ENCODE assay signal across 8 cellular contexts in the genomic region with DNA sequence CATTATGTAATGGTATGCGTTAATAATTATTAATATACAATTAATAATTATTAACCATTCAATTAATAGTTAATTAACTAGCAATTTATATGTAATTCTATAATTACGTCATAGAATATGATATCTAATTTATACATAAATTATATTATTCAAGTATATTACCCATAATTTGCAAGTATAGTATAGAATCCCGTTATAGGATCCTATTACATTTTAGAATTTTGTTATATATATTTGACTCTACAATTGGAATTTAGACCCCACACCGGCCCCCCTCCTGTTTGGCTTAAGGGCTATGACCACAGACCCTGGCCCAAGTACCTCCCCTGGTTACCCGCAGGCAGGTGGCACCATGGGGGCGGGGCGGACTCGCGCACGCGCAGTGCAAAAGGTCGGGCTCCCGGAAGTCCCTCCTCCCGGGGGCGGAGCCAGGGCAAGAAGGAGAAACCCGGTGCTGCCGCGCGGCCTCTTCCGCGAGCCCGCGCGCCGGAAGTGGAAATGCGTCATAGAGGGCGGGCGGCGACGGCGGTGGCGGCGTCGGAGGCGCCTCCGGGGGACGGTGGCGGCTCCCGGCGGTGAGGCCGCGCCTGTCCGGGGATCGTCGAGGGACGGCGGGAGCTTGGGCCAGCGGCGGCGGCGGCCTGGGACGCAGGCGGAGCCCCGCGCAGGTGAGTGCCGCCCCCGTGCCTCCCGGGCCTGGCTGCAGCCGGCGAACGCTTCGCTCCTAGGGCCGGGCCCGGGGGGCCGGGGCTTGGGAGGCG. TPM values are rescaled to one million over a fixed set of nuclear protein-coding genes. Genes with fewer than 3 reads are reported as not detected.
DNase-seq lines count a peak whose midpoint lies in the region; ATAC-seq and TF ChIP-seq lines count a peak whose summit lies in the region.

A gene with protein sequence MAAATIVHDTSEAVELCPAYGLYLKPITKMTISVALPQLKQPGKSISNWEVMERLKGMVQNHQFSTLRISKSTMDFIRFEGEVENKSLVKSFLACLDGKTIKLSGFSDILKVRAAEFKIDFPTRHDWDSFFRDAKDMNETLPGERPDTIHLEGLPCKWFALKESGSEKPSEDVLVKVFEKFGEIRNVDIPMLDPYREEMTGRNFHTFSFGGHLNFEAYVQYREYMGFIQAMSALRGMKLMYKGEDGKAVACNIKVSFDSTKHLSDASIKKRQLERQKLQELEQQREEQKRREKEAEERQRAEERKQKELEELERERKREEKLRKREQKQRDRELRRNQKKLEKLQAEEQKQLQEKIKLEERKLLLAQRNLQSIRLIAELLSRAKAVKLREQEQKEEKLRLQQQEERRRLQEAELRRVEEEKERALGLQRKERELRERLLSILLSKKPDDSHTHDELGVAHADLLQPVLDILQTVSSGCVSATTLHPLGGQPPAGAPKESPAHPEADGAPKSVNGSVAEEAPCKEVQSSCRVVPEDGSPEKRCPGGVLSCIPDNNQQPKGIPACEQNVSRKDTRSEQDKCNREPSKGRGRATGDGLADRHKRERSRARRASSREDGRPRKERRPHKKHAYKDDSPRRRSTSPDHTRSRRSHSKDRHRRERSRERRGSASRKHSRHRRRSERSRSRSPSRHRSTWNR (plus strand): TSS at position 503 of the 761 bp plus-strand sequence. CDS start 1,859 bp downstream, outside the sequence.

- H3K27ac Mint-ChIP-seq in chondrocyte (ENCODE audit: unreplicated experiment): peak within 1 kb of the TSS; percentile 97

- H3K4me1 Mint-ChIP-seq in chondrocyte (ENCODE audit: low read depth): peaks cover 18% of the 10 kb centered on the region

- peak; percentile 53 to 65 for DNase-seq in AML-193 (lab: John Stamatoyannopoulos, UW)
- peak; percentile 97 for DNase-seq in GM19238 (ENCODE audit: insufficient read length, low spot score)
- DNase-seq in NCI-H510A treated with DMSO at 0.1 percent for 48 hours (lab: John Stamatoyannopoulos, UW): peak; percentile 74
- peak; percentile 98 for DNase-seq in activated CD4-positive, alpha-beta T cell treated with anti-CD3 and anti-CD28 coated beads for 24 hours (ENCODE audit: low read depth in 2 of 2)
- DNase-seq in chondrocyte (ENCODE audit: low spot score): peak; percentile 97
- peak; percentile 73 for DNase-seq in kidney epithelial cell (ENCODE audit: low read depth)
- DNase-seq in stimulated activated CD4-positive, alpha-beta T cell treated with anti-CD3 and anti-CD28 coated beads, Interleukin-15, amount 100 ng/mL, for 24 hours: peak; percentile 98

- peaks cover 20% of the 10 kb centered on the region for H3K36me3 Mint-ChIP-seq in chondrocyte (ENCODE audit: low read depth)

- no peaks in the 10 kb centered on the region for H3K9me3 Mint-ChIP-seq in chondrocyte (ENCODE audit: low read depth)

- H3K27me3 ChIP-seq in kidney epithelial cell (ENCODE audit: control insufficient read depth, insufficient read depth, low read length): no peaks in the 10 kb centered on the region

- peak; percentile 78 for ATAC-seq in HG03439 (IDR thresholded peaks at IDR 0.05; ENCODE audit: unreplicated experiment)

- H3K27me3 Mint-ChIP-seq in chondrocyte (ENCODE audit: low read depth): no peaks in the 10 kb centered on the region

- TF ChIP-seq CTCF in chondrocyte (IDR thresholded peaks at IDR 0.05): peak; percentile 38
- no peak for TF ChIP-seq CTCF in kidney epithelial cell (IDR thresholded peaks at IDR 0.05; ENCODE audit: insufficient read depth, low read length, poor library complexity, severe bottlenecking)

- H3K4me3 ChIP-seq in kidney epithelial cell (ENCODE audit: low read depth, low read length): peak within 1 kb of the TSS; percentile 97

- peaks cover 4% of the 10 kb centered on the region for H3K36me3 ChIP-seq in kidney epithelial cell (ENCODE audit: control insufficient read depth, insufficient read depth, low read length)

- peak within 1 kb of the TSS; percentile 93 for H3K4me3 Mint-ChIP-seq in chondrocyte (ENCODE audit: unreplicated experiment)

RNA-seq across cellular contexts. Expression of the gene that starts here (rescaled TPM):
- total RNA-seq in chondrocyte (33.2 to 38.0 TPM (median 34.3 TPM) in 3 replicates), kidney epithelial cell (54.4 and 57.6 TPM in 2 replicates)

Comparison
In these comparisons a context has a peak if more than half of its experiments do, and no peak if none do; other contexts are left out.
1. Peak in every context shown above with its lines: DNase-seq, ATAC-seq and H3K4me3 ChIP-seq.